In genomic region chr9:251398-251797, GRCh38 we compare ENCODE assay signal across 1 cellular context.
TF ChIP-seq lines count a peak whose summit lies in the region.

No MANE protein-coding gene starts in this region.

TF ChIP-seq in K562, 482 proteins besides CTCF, POLR2A, EP300 and RAD21 (continued from another document and continues in another):
- TF ChIP-seq RREB1 (CRISPR knock-in tag; IDR thresholded peaks at IDR 0.05), result no peak
- TF ChIP-seq PTTG1 (tag; IDR thresholded peaks at IDR 0.05; ENCODE audit: low read depth), result no peak
- TF ChIP-seq MYBL2 (IDR thresholded peaks at IDR 0.05; ENCODE audit: low read depth), result no peak
- no peak for TF ChIP-seq MYBL2 (CRISPR knock-in tag; IDR thresholded peaks at IDR 0.05; ENCODE audit: borderline replicate concordance)
- TF ChIP-seq ZNF318 (IDR thresholded peaks at IDR 0.05; ENCODE audit: borderline replicate concordance in 1 of 2, low read depth in 1 of 2), result no peak
- no peak for TF ChIP-seq ZNF77 (CRISPR knock-in tag; IDR thresholded peaks at IDR 0.05)
- no peak for TF ChIP-seq XRCC3 (IDR thresholded peaks at IDR 0.05)
- TF ChIP-seq RAD51 (IDR thresholded peaks at IDR 0.05; ENCODE audit: borderline replicate concordance, low read depth), result no peak
- TF ChIP-seq TOE1 (IDR thresholded peaks at IDR 0.05; ENCODE audit: borderline replicate concordance), result no peak
- TF ChIP-seq TOE1 (CRISPR knock-in tag; IDR thresholded peaks at IDR 0.05; ENCODE audit: borderline replicate concordance, low read depth), result no peak
- no peak for TF ChIP-seq CREB5 (CRISPR knock-in tag; IDR thresholded peaks at IDR 0.05)
- no peak for TF ChIP-seq ZNF764 (CRISPR knock-in tag; IDR thresholded peaks at IDR 0.05; ENCODE audit: low read depth)
- TF ChIP-seq TAF9B (IDR thresholded peaks at IDR 0.05; ENCODE audit: partially characterized antibody), result no peak
- TF ChIP-seq ARID2 (IDR thresholded peaks at IDR 0.05), result no peak
- no peak for TF ChIP-seq PCBP2 (IDR thresholded peaks at IDR 0.05; ENCODE audit: low read depth, low read length, poor library complexity, severe bottlenecking)
- TF ChIP-seq ELF4 (CRISPR knock-in tag; IDR thresholded peaks at IDR 0.05), result no peak
- TF ChIP-seq SRF (CRISPR knock-in tag; IDR thresholded peaks at IDR 0.05), result no peak
- TF ChIP-seq JUN (IDR thresholded peaks at IDR 0.05; ENCODE audit: borderline replicate concordance, low read depth, low read length), result no peak
- no peak for TF ChIP-seq JUN (CRISPR knock-in tag; IDR thresholded peaks at IDR 0.05; ENCODE audit: borderline replicate concordance)
- no peak for TF ChIP-seq HIVEP1 (CRISPR knock-in tag; IDR thresholded peaks at IDR 0.05)
- TF ChIP-seq C11orf30 (IDR thresholded peaks at IDR 0.05; ENCODE audit: low read depth), result no peak
- no peak for TF ChIP-seq PKNOX1 (IDR thresholded peaks at IDR 0.05)
- TF ChIP-seq BCL6 (CRISPR knock-in tag; IDR thresholded peaks at IDR 0.05), result no peak
- TF ChIP-seq NCOA6 (IDR thresholded peaks at IDR 0.05), result no peak
- TF ChIP-seq MEF2A (IDR thresholded peaks at IDR 0.05; ENCODE audit: control insufficient read depth, low read depth, low read length), result 0 out of 2 replicates have a peak, but pooled peaks have one; percentile 38
- TF ChIP-seq FOS (IDR thresholded peaks at IDR 0.05; ENCODE audit: extremely low read depth, insufficient read length), result no peak
- no peak for TF ChIP-seq NR4A1 (CRISPR knock-in tag; IDR thresholded peaks at IDR 0.05)
- TF ChIP-seq NR4A1 (tag; IDR thresholded peaks at IDR 0.05), result no peak
- TF ChIP-seq XRCC4 (IDR thresholded peaks at IDR 0.05; ENCODE audit: extremely low read depth, insufficient read depth, insufficient read length), result no peak
- TF ChIP-seq SNAPC5 (CRISPR knock-in tag; IDR thresholded peaks at IDR 0.05), result no peak
- no peak for TF ChIP-seq ZNF518B (CRISPR knock-in tag; IDR thresholded peaks at IDR 0.05)
- TF ChIP-seq ZNF277 (CRISPR knock-in tag; IDR thresholded peaks at IDR 0.05; ENCODE audit: borderline replicate concordance), result no peak
- TF ChIP-seq GTF2A2 (tag; IDR thresholded peaks at IDR 0.05), result no peak
- TF ChIP-seq ZNF311 (CRISPR knock-in tag; IDR thresholded peaks at IDR 0.05), result peak; percentile 59; the same call in 1 of the 2 replicates
- no peak for TF ChIP-seq THRB (CRISPR knock-in tag; conservative IDR thresholded peaks at IDR 0.05)
- TF ChIP-seq U2AF1 (optimal IDR thresholded peaks at IDR 0.05; ENCODE audit: low read depth, low read length), result no peak
- no peak for TF ChIP-seq BDP1 (IDR thresholded peaks at IDR 0.05; ENCODE audit: insufficient read depth, insufficient read length)
- TF ChIP-seq ZNF408 (CRISPR knock-in tag; IDR thresholded peaks at IDR 0.05; ENCODE audit: low read depth), result no peak
- TF ChIP-seq PHB2 (IDR thresholded peaks at IDR 0.05; ENCODE audit: low read depth), result peak; percentile 78
- no peak for TF ChIP-seq ZNF274 (IDR thresholded peaks at IDR 0.05; ENCODE audit: borderline replicate concordance, low read depth, low read length)
